ENCODE assay signal across 4 cellular contexts in the genomic region with DNA sequence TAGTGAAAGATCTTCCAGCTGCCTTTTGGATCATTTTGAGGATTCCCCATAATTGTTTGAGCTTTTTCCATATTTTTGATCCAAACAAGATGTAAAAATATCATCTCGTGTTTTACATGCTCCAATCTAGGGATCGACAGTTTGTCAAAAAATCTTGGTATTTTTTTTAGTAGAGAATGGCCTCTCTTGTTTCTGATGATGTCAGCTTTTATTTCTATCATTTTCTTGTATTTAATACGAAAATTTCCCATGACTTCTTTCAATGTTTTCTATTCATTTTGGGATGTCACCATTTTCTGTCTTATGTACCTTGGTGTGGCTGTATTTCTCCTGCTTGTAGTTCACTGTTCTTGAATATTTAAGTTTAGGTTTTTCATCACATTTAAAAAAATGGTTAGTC.
A peak's percentile ranks its signal among the peaks of the same experiment; 100 is the strongest.
TF ChIP-seq lines count a peak whose summit lies in the region.

No MANE protein-coding gene starts in this region.

TF ChIP-seq in HepG2, 621 proteins besides CTCF, POLR2A, EP300 and RAD21:
- TF ChIP-seq CENPT (CRISPR knock-in tag; IDR thresholded peaks at IDR 0.05; ENCODE audit: low read depth) (no peak), MAFF (IDR thresholded peaks at IDR 0.05; ENCODE audit: low read depth, low read length) (peak; percentile 79), ZNF276 (CRISPR knock-in tag; IDR thresholded peaks at IDR 0.05; ENCODE audit: low read depth) (no peak), MAFK (conservative IDR thresholded peaks at IDR 0.05 in 1 of 2, IDR thresholded peaks at IDR 0.05 in 1 of 2; ENCODE audit: low read length in 2 of 2) (peak; percentile 63 to 90)

TF ChIP-seq in A549, 52 proteins besides CTCF, POLR2A, EP300 and RAD21:
- TF ChIP-seq MAFK (IDR thresholded peaks at IDR 0.05; ENCODE audit: partially characterized antibody) = peak; percentile 70
- TF ChIP-seq ZSCAN20 (CRISPR knock-in tag; IDR thresholded peaks at IDR 0.05) = no peak

TF ChIP-seq in IMR-90, 13 proteins besides CTCF, POLR2A, EP300 and RAD21:
- no peak for TF ChIP-seq BHLHE40 (IDR thresholded peaks at IDR 0.05; ENCODE audit: low read depth, low read length)
- peak; percentile 85 for TF ChIP-seq MAFK (IDR thresholded peaks at IDR 0.05; ENCODE audit: low read depth, low read length)

TF ChIP-seq in K562, 482 proteins besides CTCF, POLR2A, EP300 and RAD21:
- TF ChIP-seq BDP1 (IDR thresholded peaks at IDR 0.05; ENCODE audit: insufficient read depth, insufficient read length) (no peak), MAFG (tag; conservative IDR thresholded peaks at IDR 0.05) (0 out of 2 replicates have a peak, but pooled peaks have one; percentile 11), MAFF (IDR thresholded peaks at IDR 0.05; ENCODE audit: low read length) (peak; percentile 70), NFRKB (IDR thresholded peaks at IDR 0.05; ENCODE audit: low read depth) (no peak), TARDBP (IDR thresholded peaks at IDR 0.05) (no peak), RCOR1 (IDR thresholded peaks at IDR 0.05; ENCODE audit: borderline replicate concordance in 1 of 2, low read depth in 2 of 2, low read length in 2 of 2) (no peak), MAFK (IDR thresholded peaks at IDR 0.05; ENCODE audit: low read length) (peak; percentile 58; the same call in 1 of the 2 replicates), EGR1 (conservative IDR thresholded peaks at IDR 0.05) (no peak), ZNF316 (IDR thresholded peaks at IDR 0.05) (peak; percentile 74; the same call in 1 of the 2 replicates), FOXM1 (IDR thresholded peaks at IDR 0.05; ENCODE audit: low read depth) (no peak), FOXM1 (CRISPR knock-in tag; IDR thresholded peaks at IDR 0.05; ENCODE audit: low read depth) (no peak), C11orf30 (IDR thresholded peaks at IDR 0.05; ENCODE audit: low read depth) (peak; percentile 39), ZNF778 (CRISPR knock-in tag; IDR thresholded peaks at IDR 0.05) (no peak), ADNP (tag; IDR thresholded peaks at IDR 0.05) (no peak), ZNF253 (CRISPR knock-in tag; conservative IDR thresholded peaks at IDR 0.05) (no peak), CHD2 (IDR thresholded peaks at IDR 0.05; ENCODE audit: low read depth, low read length) (no peak), AFF4 (CRISPR knock-in tag; IDR thresholded peaks at IDR 0.05) (no peak)
- TF ChIP-seq, protein P1, sequence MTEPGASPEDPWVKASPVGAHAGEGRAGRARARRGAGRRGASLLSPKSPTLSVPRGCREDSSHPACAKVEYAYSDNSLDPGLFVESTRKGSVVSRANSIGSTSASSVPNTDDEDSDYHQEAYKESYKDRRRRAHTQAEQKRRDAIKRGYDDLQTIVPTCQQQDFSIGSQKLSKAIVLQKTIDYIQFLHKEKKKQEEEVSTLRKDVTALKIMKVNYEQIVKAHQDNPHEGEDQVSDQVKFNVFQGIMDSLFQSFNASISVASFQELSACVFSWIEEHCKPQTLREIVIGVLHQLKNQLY (CRISPR knock-in tag; conservative IDR thresholded peaks at IDR 0.05) = no peak
